1 cellular context compared by ENCODE assay signal in genomic region chr1:207155018-207155417, GRCh38.
TF ChIP-seq lines count a peak whose summit lies in the region.

No MANE protein-coding gene starts in this region.

TF ChIP-seq in HepG2, 621 proteins besides CTCF, POLR2A, EP300 and RAD21 (continued from another document):
- TF ChIP-seq SP5 (CRISPR knock-in tag; IDR thresholded peaks at IDR 0.05; ENCODE audit: borderline replicate concordance, low read depth) (no peak), ZNF775 (CRISPR knock-in tag; IDR thresholded peaks at IDR 0.05; ENCODE audit: borderline replicate concordance) (no peak), PHF20 (CRISPR knock-in tag; IDR thresholded peaks at IDR 0.05) (no peak)
- TF ChIP-seq, protein P1, sequence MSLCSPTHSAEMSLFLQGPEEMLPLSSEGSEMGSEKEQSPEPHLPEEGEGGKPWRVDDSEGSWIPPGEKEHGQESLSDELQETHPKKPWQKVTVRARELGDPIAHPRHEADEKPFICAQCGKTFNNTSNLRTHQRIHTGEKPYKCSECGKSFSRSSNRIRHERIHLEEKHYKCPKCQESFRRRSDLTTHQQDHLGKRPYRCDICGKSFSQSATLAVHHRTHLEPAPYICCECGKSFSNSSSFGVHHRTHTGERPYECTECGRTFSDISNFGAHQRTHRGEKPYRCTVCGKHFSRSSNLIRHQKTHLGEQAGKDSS (CRISPR knock-in tag; IDR thresholded peaks at IDR 0.05; ENCODE audit: borderline replicate concordance, low read depth), result no peak
